2 cellular contexts compared by ENCODE assay signal in the genomic region with DNA sequence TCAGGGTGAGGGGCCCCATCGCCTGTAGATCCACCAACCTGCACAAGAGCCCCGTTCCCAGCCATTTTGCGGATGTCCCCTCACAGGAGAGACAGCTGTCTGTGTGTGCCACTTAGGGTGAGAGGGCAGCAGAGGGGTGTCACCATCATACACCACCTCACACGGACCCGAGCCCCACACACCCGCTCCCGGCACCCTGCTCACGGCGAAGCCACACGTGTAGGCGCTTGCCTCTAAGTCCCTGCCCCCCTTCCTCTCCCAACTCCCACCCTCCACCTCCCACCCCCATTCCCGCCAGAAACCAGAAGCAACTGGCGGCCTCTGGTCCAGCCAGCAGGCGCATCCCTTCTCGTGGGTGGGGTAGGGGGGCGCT.
TF ChIP-seq lines count a peak whose summit lies in the region.

No MANE protein-coding gene starts in this region.

TF ChIP-seq in IMR-90, 13 proteins besides CTCF, POLR2A, EP300 and RAD21:
- TF ChIP-seq, protein P1, sequence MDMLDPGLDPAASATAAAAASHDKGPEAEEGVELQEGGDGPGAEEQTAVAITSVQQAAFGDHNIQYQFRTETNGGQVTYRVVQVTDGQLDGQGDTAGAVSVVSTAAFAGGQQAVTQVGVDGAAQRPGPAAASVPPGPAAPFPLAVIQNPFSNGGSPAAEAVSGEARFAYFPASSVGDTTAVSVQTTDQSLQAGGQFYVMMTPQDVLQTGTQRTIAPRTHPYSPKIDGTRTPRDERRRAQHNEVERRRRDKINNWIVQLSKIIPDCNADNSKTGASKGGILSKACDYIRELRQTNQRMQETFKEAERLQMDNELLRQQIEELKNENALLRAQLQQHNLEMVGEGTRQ (IDR thresholded peaks at IDR 0.05; ENCODE audit: low read depth, low read length) = no peak
- TF ChIP-seq MAFK (IDR thresholded peaks at IDR 0.05; ENCODE audit: low read depth, low read length) (no peak), CEBPB (IDR thresholded peaks at IDR 0.05; ENCODE audit: low read depth, low read length) (no peak), MAZ (IDR thresholded peaks at IDR 0.05; ENCODE audit: borderline replicate concordance, low read depth, low read length) (no peak), CHD1 (IDR thresholded peaks at IDR 0.05; ENCODE audit: low read depth, low read length) (no peak), BHLHE40 (IDR thresholded peaks at IDR 0.05; ENCODE audit: low read depth, low read length) (no peak), RCOR1 (IDR thresholded peaks at IDR 0.05; ENCODE audit: insufficient replicate concordance, low read length) (no peak), MXI1 (IDR thresholded peaks at IDR 0.05; ENCODE audit: borderline replicate concordance, low read depth, low read length) (no peak), SMC3 (IDR thresholded peaks at IDR 0.05; ENCODE audit: low read depth, low read length) (no peak), RFX5 (IDR thresholded peaks at IDR 0.05; ENCODE audit: low read depth, low read length) (no peak), NFE2L2 (IDR thresholded peaks at IDR 0.05; ENCODE audit: low read depth, low read length) (no peak), FOS (IDR thresholded peaks at IDR 0.05; ENCODE audit: low read depth, low read length) (no peak)
- TF ChIP-seq, protein P2, sequence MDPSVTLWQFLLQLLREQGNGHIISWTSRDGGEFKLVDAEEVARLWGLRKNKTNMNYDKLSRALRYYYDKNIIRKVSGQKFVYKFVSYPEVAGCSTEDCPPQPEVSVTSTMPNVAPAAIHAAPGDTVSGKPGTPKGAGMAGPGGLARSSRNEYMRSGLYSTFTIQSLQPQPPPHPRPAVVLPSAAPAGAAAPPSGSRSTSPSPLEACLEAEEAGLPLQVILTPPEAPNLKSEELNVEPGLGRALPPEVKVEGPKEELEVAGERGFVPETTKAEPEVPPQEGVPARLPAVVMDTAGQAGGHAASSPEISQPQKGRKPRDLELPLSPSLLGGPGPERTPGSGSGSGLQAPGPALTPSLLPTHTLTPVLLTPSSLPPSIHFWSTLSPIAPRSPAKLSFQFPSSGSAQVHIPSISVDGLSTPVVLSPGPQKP (IDR thresholded peaks at IDR 0.05; ENCODE audit: borderline replicate concordance, low read depth, low read length) = no peak

TF ChIP-seq in H1, 55 proteins besides CTCF, POLR2A, EP300 and RAD21:
- TF ChIP-seq GABPA (IDR thresholded peaks at IDR 0.05; ENCODE audit: borderline replicate concordance, insufficient read depth, low read length) (no peak), CHD2 (IDR thresholded peaks at IDR 0.05; ENCODE audit: low read length) (no peak), RBBP5 (IDR thresholded peaks at IDR 0.05; ENCODE audit: borderline replicate concordance, low read depth, low read length) (0 out of 2 replicates have a peak, but pooled peaks have one; percentile 40), YY1 (IDR thresholded peaks at IDR 0.05; ENCODE audit: low read depth, low read length) (peak; percentile 47; the same call in 1 of the 2 replicates), JUN (IDR thresholded peaks at IDR 0.05; ENCODE audit: low read depth, low read length) (no peak), SIN3A (conservative IDR thresholded peaks at IDR 0.05 in 1 of 2, IDR thresholded peaks at IDR 0.05 in 1 of 2; ENCODE audit: low read depth in 1 of 2, low read length in 2 of 2) (peak in 1 of 2 experiments; percentile 3; a peak in 1 of 4 replicates), ASH2L (IDR thresholded peaks at IDR 0.05; ENCODE audit: low read length) (peak; percentile 31), SAP30 (IDR thresholded peaks at IDR 0.05; ENCODE audit: insufficient read depth, insufficient replicate concordance, low read length) (no peak)
- TF ChIP-seq, protein P3, sequence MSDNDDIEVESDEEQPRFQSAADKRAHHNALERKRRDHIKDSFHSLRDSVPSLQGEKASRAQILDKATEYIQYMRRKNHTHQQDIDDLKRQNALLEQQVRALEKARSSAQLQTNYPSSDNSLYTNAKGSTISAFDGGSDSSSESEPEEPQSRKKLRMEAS (IDR thresholded peaks at IDR 0.05) = peak; percentile 77
- TF ChIP-seq, protein P4, sequence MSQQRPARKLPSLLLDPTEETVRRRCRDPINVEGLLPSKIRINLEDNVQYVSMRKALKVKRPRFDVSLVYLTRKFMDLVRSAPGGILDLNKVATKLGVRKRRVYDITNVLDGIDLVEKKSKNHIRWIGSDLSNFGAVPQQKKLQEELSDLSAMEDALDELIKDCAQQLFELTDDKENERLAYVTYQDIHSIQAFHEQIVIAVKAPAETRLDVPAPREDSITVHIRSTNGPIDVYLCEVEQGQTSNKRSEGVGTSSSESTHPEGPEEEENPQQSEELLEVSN (IDR thresholded peaks at IDR 0.05) = peak; percentile 63
